9 cellular contexts compared by ENCODE assay signal in genomic region chrX:136714626-136715599, GRCh38.
A peak's percentile ranks its signal among the peaks of the same experiment; 100 is the strongest.
DNase-seq lines count a peak whose midpoint lies in the region; ATAC-seq and TF ChIP-seq lines count a peak whose summit lies in the region.
"Had no signal": no experiment of that assay in that cellular context is flagged by ENCODE, and none has a peak within 500 bp of the region (broad histone marks: within the 10 kb centered on the region; RNA-seq: fewer than 3 reads in every experiment).

No MANE protein-coding gene starts in this region.

- peak overlapping the region; percentile 74 for H3K27ac Mint-ChIP-seq in memory B cell

- peaks cover 2% of the 10 kb centered on the region for H3K36me3 Mint-ChIP-seq in memory B cell

- H3K27me3 Mint-ChIP-seq in memory B cell = no peaks in the 10 kb centered on the region

- H3K4me3 Mint-ChIP-seq in memory B cell = peak overlapping the region; percentile 70

- H3K9me3 Mint-ChIP-seq in memory B cell = no peaks in the 10 kb centered on the region

- peaks cover 18% of the 10 kb centered on the region for H3K4me1 Mint-ChIP-seq in memory B cell

- ATAC-seq in GM18861 (IDR thresholded peaks at IDR 0.05; ENCODE audit: unreplicated experiment) (peak; percentile 83), GM21723 (IDR thresholded peaks at IDR 0.05; ENCODE audit: unreplicated experiment) (peak; percentile 85), HG03571 (IDR thresholded peaks at IDR 0.05; ENCODE audit: unreplicated experiment) (peak; percentile 82), memory B cell (ENCODE audit: low read depth) (peak; percentile 89), SK-N-SH treated with all-trans-retinoic acid at 6 μM for 48 hours (no peak)

- no peak for DNase-seq in memory B cell (ENCODE audit: low spot score in 2 of 2)
- no peak for DNase-seq in hepatic stellate cell (ENCODE audit: low spot score)
- DNase-seq in AG08396 (ENCODE audit: low spot score) = no peak
- no peak for DNase-seq in head of caudate nucleus
- DNase-seq: brain microvascular endothelial cell had no signal

- intact Hi-C loops in head of caudate nucleus (cut with DNase I) = no loop called here

TF ChIP-seq in SK-N-SH treated with all-trans-retinoic acid at 6 μM for 48 hours, 23 proteins besides CTCF, POLR2A, EP300 and RAD21:
- TF ChIP-seq, protein P1, sequence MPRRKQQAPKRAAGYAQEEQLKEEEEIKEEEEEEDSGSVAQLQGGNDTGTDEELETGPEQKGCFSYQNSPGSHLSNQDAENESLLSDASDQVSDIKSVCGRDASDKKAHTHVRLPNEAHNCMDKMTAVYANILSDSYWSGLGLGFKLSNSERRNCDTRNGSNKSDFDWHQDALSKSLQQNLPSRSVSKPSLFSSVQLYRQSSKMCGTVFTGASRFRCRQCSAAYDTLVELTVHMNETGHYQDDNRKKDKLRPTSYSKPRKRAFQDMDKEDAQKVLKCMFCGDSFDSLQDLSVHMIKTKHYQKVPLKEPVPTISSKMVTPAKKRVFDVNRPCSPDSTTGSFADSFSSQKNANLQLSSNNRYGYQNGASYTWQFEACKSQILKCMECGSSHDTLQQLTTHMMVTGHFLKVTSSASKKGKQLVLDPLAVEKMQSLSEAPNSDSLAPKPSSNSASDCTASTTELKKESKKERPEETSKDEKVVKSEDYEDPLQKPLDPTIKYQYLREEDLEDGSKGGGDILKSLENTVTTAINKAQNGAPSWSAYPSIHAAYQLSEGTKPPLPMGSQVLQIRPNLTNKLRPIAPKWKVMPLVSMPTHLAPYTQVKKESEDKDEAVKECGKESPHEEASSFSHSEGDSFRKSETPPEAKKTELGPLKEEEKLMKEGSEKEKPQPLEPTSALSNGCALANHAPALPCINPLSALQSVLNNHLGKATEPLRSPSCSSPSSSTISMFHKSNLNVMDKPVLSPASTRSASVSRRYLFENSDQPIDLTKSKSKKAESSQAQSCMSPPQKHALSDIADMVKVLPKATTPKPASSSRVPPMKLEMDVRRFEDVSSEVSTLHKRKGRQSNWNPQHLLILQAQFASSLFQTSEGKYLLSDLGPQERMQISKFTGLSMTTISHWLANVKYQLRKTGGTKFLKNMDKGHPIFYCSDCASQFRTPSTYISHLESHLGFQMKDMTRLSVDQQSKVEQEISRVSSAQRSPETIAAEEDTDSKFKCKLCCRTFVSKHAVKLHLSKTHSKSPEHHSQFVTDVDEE (CRISPR knock-in tag; IDR thresholded peaks at IDR 0.05) = no peak
- no peak for TF ChIP-seq PPARA (CRISPR knock-in tag; IDR thresholded peaks at IDR 0.05; ENCODE audit: borderline replicate concordance)
- TF ChIP-seq TCF4 (CRISPR knock-in tag; IDR thresholded peaks at IDR 0.05; ENCODE audit: borderline replicate concordance) = no peak
- TF ChIP-seq, protein P2, sequence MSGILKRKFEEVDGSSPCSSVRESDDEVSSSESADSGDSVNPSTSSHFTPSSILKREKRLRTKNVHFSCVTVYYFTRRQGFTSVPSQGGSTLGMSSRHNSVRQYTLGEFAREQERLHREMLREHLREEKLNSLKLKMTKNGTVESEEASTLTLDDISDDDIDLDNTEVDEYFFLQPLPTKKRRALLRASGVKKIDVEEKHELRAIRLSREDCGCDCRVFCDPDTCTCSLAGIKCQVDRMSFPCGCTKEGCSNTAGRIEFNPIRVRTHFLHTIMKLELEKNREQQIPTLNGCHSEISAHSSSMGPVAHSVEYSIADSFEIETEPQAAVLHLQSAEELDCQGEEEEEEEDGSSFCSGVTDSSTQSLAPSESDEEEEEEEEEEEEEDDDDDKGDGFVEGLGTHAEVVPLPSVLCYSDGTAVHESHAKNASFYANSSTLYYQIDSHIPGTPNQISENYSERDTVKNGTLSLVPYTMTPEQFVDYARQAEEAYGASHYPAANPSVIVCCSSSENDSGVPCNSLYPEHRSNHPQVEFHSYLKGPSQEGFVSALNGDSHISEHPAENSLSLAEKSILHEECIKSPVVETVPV (CRISPR knock-in tag; IDR thresholded peaks at IDR 0.05) = no peak
- no peak for TF ChIP-seq SNAI2 (CRISPR knock-in tag; IDR thresholded peaks at IDR 0.05)
- no peak for TF ChIP-seq ESRRG (CRISPR knock-in tag; IDR thresholded peaks at IDR 0.05)
- no peak for TF ChIP-seq ZC3H10 (CRISPR knock-in tag; IDR thresholded peaks at IDR 0.05)
- TF ChIP-seq RARB (CRISPR knock-in tag; IDR thresholded peaks at IDR 0.05) = no peak
- no peak for TF ChIP-seq ZNF70 (CRISPR knock-in tag; IDR thresholded peaks at IDR 0.05)
- no peak for TF ChIP-seq ZNF8 (CRISPR knock-in tag; IDR thresholded peaks at IDR 0.05)
- TF ChIP-seq, protein P3, sequence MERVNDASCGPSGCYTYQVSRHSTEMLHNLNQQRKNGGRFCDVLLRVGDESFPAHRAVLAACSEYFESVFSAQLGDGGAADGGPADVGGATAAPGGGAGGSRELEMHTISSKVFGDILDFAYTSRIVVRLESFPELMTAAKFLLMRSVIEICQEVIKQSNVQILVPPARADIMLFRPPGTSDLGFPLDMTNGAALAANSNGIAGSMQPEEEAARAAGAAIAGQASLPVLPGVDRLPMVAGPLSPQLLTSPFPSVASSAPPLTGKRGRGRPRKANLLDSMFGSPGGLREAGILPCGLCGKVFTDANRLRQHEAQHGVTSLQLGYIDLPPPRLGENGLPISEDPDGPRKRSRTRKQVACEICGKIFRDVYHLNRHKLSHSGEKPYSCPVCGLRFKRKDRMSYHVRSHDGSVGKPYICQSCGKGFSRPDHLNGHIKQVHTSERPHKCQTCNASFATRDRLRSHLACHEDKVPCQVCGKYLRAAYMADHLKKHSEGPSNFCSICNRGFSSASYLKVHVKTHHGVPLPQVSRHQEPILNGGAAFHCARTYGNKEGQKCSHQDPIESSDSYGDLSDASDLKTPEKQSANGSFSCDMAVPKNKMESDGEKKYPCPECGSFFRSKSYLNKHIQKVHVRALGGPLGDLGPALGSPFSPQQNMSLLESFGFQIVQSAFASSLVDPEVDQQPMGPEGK (CRISPR knock-in tag; IDR thresholded peaks at IDR 0.05; ENCODE audit: borderline replicate concordance) = no peak
- TF ChIP-seq BACH2 (CRISPR knock-in tag; IDR thresholded peaks at IDR 0.05; ENCODE audit: borderline replicate concordance) = no peak
